In genomic region chr6:158009935-158010585, GRCh38 we compare ENCODE assay signal across 11 cellular contexts. TPM values are rescaled to one million over a fixed set of nuclear protein-coding genes. Genes with fewer than 3 reads are reported as not detected.
DNase-seq lines count a peak whose midpoint lies in the region; ATAC-seq and TF ChIP-seq lines count a peak whose summit lies in the region.
"Had no signal": no experiment of that assay in that cellular context is flagged by ENCODE, and none has a peak within 500 bp of the region (broad histone marks: within the 10 kb centered on the region; RNA-seq: fewer than 3 reads in every experiment).

No MANE protein-coding gene starts in this region.

- CTCF ChIA-PET in naive thymus-derived CD4-positive, alpha-beta T cell (lab: Charles Lee), result interaction anchor here (1.1 to 4.1 kb wide), 2 partner anchors 16 to 50 kb away, joined by 3 to 20 read pairs; no protein-coding TSS in a partner anchor

- H3K27me3 ChIP-seq in naive thymus-derived CD4-positive, alpha-beta T cell (ENCODE audit: control insufficient read depth in 2 of 2, insufficient read depth in 2 of 2, low read length in 2 of 2), result no peaks in the 10 kb centered on the region
- H3K27me3 ChIP-seq in aorta (ENCODE audit: control insufficient read depth in 1 of 2, insufficient read depth in 2 of 2, low read length in 1 of 2) (no peaks in the 10 kb centered on the region), H7 (ENCODE audit: control insufficient read depth, insufficient read depth, low read length) (no peaks in the 10 kb centered on the region)

- 93 to 98% methylated on average over 6 of the region's 6 CpGs for WGBS in aorta, 2 donors

- ATAC-seq in Right ventricle myocardium superior (ENCODE audit: poor library complexity) (no peak), left ventricle myocardium superior (no peak), aorta (ENCODE audit: low FRiP score) (no peak)
- ATAC-seq in naive thymus-derived CD4-positive, alpha-beta T cell, result no peak

- H3K4me1 ChIP-seq in naive thymus-derived CD4-positive, alpha-beta T cell (ENCODE audit: control insufficient read depth in 2 of 2, insufficient read depth in 2 of 2, low read length in 2 of 2), result peaks cover 18 to 62% of the 10 kb centered on the region in 2 donors
- H3K4me1 ChIP-seq in aorta (ENCODE audit: control insufficient read depth in 1 of 2, insufficient read depth in 2 of 2, low read length in 2 of 2), result no peaks in the 10 kb centered on the region

- peak overlapping the region; percentile 43 for H3K4me3 ChIP-seq in naive thymus-derived CD4-positive, alpha-beta T cell (ENCODE audit: low read length)
- H3K4me3 ChIP-seq in aorta (ENCODE audit: low read length in 2 of 2), result no peak overlapping the region
- no peak overlapping the region for H3K4me3 ChIP-seq in H7 (ENCODE audit: insufficient read depth, low read depth, low read length)
- H3K4me3 ChIP-seq: skin epidermis had no signal

- no peaks in the 10 kb centered on the region for H3K9me3 Mint-ChIP-seq in chondrocyte (ENCODE audit: low read depth)
- H3K9me3 Mint-ChIP-seq in naive thymus-derived CD4-positive, alpha-beta T cell, result peaks cover 0 to 3% (median 0%) of the 10 kb centered on the region in 11 donors
- H3K9me3 Mint-ChIP-seq: activated CD4-positive, alpha-beta memory T cell treated with anti-CD3 and anti-CD28 coated beads, Interleukin-2, amount 10 ng/mL, durations not matched to agents 7 days and 5 days had no signal

- H3K4me3 Mint-ChIP-seq in chondrocyte (ENCODE audit: unreplicated experiment), result no peak overlapping the region
- peak overlapping the region in 9 of 10 donors; percentile 18 to 85 (median 81) for H3K4me3 Mint-ChIP-seq in naive thymus-derived CD4-positive, alpha-beta T cell

- no peaks in the 10 kb centered on the region for H3K36me3 ChIP-seq in naive thymus-derived CD4-positive, alpha-beta T cell (ENCODE audit: control insufficient read depth in 2 of 3, insufficient read depth in 3 of 3, low read length in 3 of 3)
- no peaks in the 10 kb centered on the region for H3K36me3 ChIP-seq in aorta (ENCODE audit: control insufficient read depth in 1 of 2, insufficient read depth in 2 of 2, low read length in 1 of 2)
- no peaks in the 10 kb centered on the region; the same call in 1 of the 2 replicates for H3K36me3 ChIP-seq in H7 (replicated peaks; ENCODE audit: control insufficient read depth, insufficient read depth, low read length)

- no peaks in the 10 kb centered on the region for H3K9me3 ChIP-seq in naive thymus-derived CD4-positive, alpha-beta T cell (ENCODE audit: control insufficient read depth in 2 of 3, low read length in 3 of 3)
- H3K9me3 ChIP-seq in aorta (ENCODE audit: control insufficient read depth, low read length), result no peaks in the 10 kb centered on the region

- peaks cover 7% of the 10 kb centered on the region for H3K36me3 Mint-ChIP-seq in chondrocyte (ENCODE audit: low read depth)
- H3K36me3 Mint-ChIP-seq in naive thymus-derived CD4-positive, alpha-beta T cell, result peaks cover 0 to 32% (median 8%) of the 10 kb centered on the region in 5 donors

- peaks cover 56% of the 10 kb centered on the region for H3K4me1 Mint-ChIP-seq in chondrocyte (ENCODE audit: low read depth)
- H3K4me1 Mint-ChIP-seq in naive thymus-derived CD4-positive, alpha-beta T cell, result peaks cover 70 to 94% (median 87%) of the 10 kb centered on the region in 7 donors

- DNase-seq in Right ventricle myocardium superior (peak; percentile 13), left ventricle myocardium superior (no peak), chondrocyte (ENCODE audit: low spot score) (peak; percentile 72), aorta (peak; percentile 26 to 45), H7 (no peak), NCI-H69 (lab: John Stamatoyannopoulos, UW) (no peak)
- DNase-seq in naive thymus-derived CD4-positive, alpha-beta T cell, result no peak
- no peak for DNase-seq in stimulated activated CD4-positive, alpha-beta T cell treated with anti-CD3 and anti-CD28 coated beads, Interleukin-12 subunit alpha, Interleukin-12 subunit beta, amount 100 ng/mL, for 4 hours
- DNase-seq: activated CD4-positive, alpha-beta memory T cell treated with anti-CD3 and anti-CD28 coated beads, Interleukin-2, amount 10 ng/mL, durations not matched to agents 7 days and 5 days; NCI-H526 treated with DMSO at 0.1 percent for 48 hours had no signal

- POLR2A ChIA-PET in naive thymus-derived CD4-positive, alpha-beta T cell (lab: Charles Lee), result interaction anchor here (0.6 to 2.4 kb wide), 4 partner anchors 16 to 44 kb away, joined by 3 to 13 read pairs (median 3); partner anchors contain the start of gene SYNJ2

- no peak overlapping the region for H3K27ac ChIP-seq in naive thymus-derived CD4-positive, alpha-beta T cell (ENCODE audit: low read depth, low read length)
- peak overlapping the region in 1 of 2 donors; percentile 32 for H3K27ac ChIP-seq in aorta (ENCODE audit: low read depth in 1 of 2, low read length in 2 of 2)

- H3K27me3 Mint-ChIP-seq in chondrocyte (ENCODE audit: low read depth), result no peaks in the 10 kb centered on the region
- no peaks in the 10 kb centered on the region for H3K27me3 Mint-ChIP-seq in naive thymus-derived CD4-positive, alpha-beta T cell
- H3K27me3 Mint-ChIP-seq: activated CD4-positive, alpha-beta memory T cell treated with anti-CD3 and anti-CD28 coated beads, Interleukin-2, amount 10 ng/mL, durations not matched to agents 7 days and 5 days had no signal

- no peak for TF ChIP-seq CTCF in chondrocyte (IDR thresholded peaks at IDR 0.05)

- H3K27ac Mint-ChIP-seq in chondrocyte (ENCODE audit: unreplicated experiment), result no peak overlapping the region
- peak overlapping the region in 8 of 9 donors; percentile 75 to 94 (median 86) for H3K27ac Mint-ChIP-seq in naive thymus-derived CD4-positive, alpha-beta T cell

- intact Hi-C loops in Right ventricle myocardium superior (cut with DNase I), result no loop called here
- intact Hi-C loops in left ventricle myocardium superior (cut with micrococcal nuclease), result no loop called here
- intact Hi-C loops in naive thymus-derived CD4-positive, alpha-beta T cell (cut with micrococcal nuclease), result loop anchor here in 1 of 2 donors (1.0 to 2.0 kb wide), 3 partner anchors 16 to 29 kb away; partner anchors contain the start of gene SYNJ2
- intact Hi-C loops in aorta (cut with DNase I), result no loop called here

RNA-seq across cellular contexts. Expression of gene SYNJ2, which starts 28.4 kb away (rescaled TPM):
- 14.0 TPM for total RNA-seq in Right ventricle myocardium superior
- total RNA-seq in left ventricle myocardium superior, result 14.7 TPM
- total RNA-seq in chondrocyte, result 29.2 to 54.5 TPM (median 53.1 TPM) in 3 replicates
- 10 to 100 TPM; 22.4 to 36.6 (median 22.5) TPM for total RNA-seq in naive thymus-derived CD4-positive, alpha-beta T cell
- 10 to 100 TPM; 12.0 to 18.0 TPM for polyA plus RNA-seq in naive thymus-derived CD4-positive, alpha-beta T cell
- 10 to 100 TPM; 26.8 to 38.7 TPM for total RNA-seq in aorta
- polyA plus RNA-seq in aorta, result 10 to 100 TPM in 1 of 2 donors, 1 to 10 TPM in 1; 8.6 to 17.9 TPM
- total RNA-seq in H7 (2014; rRNA removed; shearing (Covaris generic)), result 10.7 and 15.0 TPM in 2 replicates

Comparison
In these comparisons a context has a peak if more than half of its experiments do, and no peak if none do; other contexts are left out.
1. DNase-seq: peak in Right ventricle myocardium superior (single experiment), chondrocyte (single experiment) and aorta (2 of 2); none in left ventricle myocardium superior (single experiment), naive thymus-derived CD4-positive, alpha-beta T cell (0 of 9), H7 (single experiment), NCI-H69 (single experiment) and stimulated activated CD4-positive, alpha-beta T cell treated with anti-CD3 and anti-CD28 coated beads, Interleukin-12 subunit alpha, Interleukin-12 subunit beta, amount 100 ng/mL, for 4 hours (single experiment).